ENCODE assay signal across 20 cellular contexts in the genomic region with DNA sequence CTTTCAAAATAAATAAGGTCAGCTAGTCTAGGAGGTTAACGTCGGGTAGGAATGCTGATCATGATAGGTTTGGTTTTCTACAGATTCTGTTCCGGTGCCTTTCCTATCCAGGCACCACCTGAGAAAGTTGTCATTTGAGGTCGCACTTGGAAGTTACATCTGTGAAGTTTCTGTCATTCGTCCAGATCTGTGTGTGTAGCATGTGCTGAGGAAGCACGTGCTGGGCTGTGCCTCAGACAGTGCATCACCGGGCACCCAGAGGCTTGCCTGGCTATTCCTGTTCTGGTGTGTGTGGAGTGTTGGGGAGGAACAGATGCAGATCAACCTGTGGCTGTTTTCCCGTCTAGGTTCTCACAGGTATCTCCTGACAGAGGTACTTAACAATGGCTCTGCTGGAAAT. TPM values are rescaled to one million over a fixed set of nuclear protein-coding genes. Genes with fewer than 3 reads are reported as not detected.
A peak's percentile ranks its signal among the peaks of the same experiment; 100 is the strongest.
DNase-seq lines count a peak whose midpoint lies in the region; ATAC-seq, FAIRE-seq and TF ChIP-seq lines count a peak whose summit lies in the region.
"Had no signal": no experiment of that assay in that cellular context is flagged by ENCODE, and none has a peak within 500 bp of the region (broad histone marks: within the 10 kb centered on the region; RNA-seq: fewer than 3 reads in every experiment).

No MANE protein-coding gene starts in this region.

- no peaks in the 10 kb centered on the region for H4K20me1 ChIP-seq in IMR-90 (ENCODE audit: insufficient read depth, low read length)
- no peaks in the 10 kb centered on the region for H4K20me1 ChIP-seq in mammary epithelial cell (ENCODE audit: insufficient read depth, low read length)

- DNase-seq in Calu3 = no peak
- no peak for DNase-seq in IMR-90
- no peak for DNase-seq in mammary epithelial cell
- DNase-seq in prostate gland (ENCODE audit: low spot score) = peak; percentile 73
- no peak for DNase-seq in activated CD4-positive, alpha-beta T cell treated with anti-CD3 and anti-CD28 coated beads for 48 hours
- no peak for DNase-seq in H54 (ENCODE audit: insufficient read length, low spot score)
- DNase-seq in A172 (ENCODE audit: low spot score) = no peak
- DNase-seq: ACHN; CD4-positive, CD25-positive, alpha-beta regulatory T cell; KBM-7; MM.1S; NCI-H2029; NCI-H446; NCI-H524 treated with DMSO at 0.1 percent for 48 hours; Peyer's patch; SHP77 treated with DMSO at 0.1 percent for 48 hours had no signal

- H3K9me3 Mint-ChIP-seq in Calu3 (ENCODE audit: low read depth, unreplicated experiment) = no peaks in the 10 kb centered on the region
- H3K9me3 Mint-ChIP-seq: CD4-positive, CD25-positive, alpha-beta regulatory T cell had no signal

- BruUV-seq in Calu3 (replicated peaks; lab: Mats Ljungman, UMichigan) = TSS peak; percentile 29
- BruUV-seq in IMR-90 (replicated peaks; lab: Mats Ljungman, UMichigan) = no TSS peak
- TSS peak; percentile 51 for BruUV-seq in mammary epithelial cell (replicated peaks; lab: Mats Ljungman, UMichigan)

- no peaks in the 10 kb centered on the region for H3K4me1 Mint-ChIP-seq in Calu3 (ENCODE audit: low read depth, unreplicated experiment)

- ATAC-seq in IMR-90 (ENCODE audit: low read depth) (no peak), HG03097 (IDR thresholded peaks at IDR 0.05; ENCODE audit: low FRiP score, unreplicated experiment) (no peak)

- no peak for TF ChIP-seq POLR2A in IMR-90 (IDR thresholded peaks at IDR 0.05; ENCODE audit: low read depth, low read length)
- TF ChIP-seq POLR2A in prostate gland (IDR thresholded peaks at IDR 0.05) = no peak
- TF ChIP-seq POLR2A in H54 (IDR thresholded peaks at IDR 0.05; ENCODE audit: low read depth, low read length) = no peak

- no peak overlapping the region for H3K4me2 ChIP-seq in IMR-90 (ENCODE audit: low read depth, low read length)
- H3K4me2 ChIP-seq in mammary epithelial cell (ENCODE audit: insufficient read depth, low read depth, low read length) = no peak overlapping the region

- H3K79me2 ChIP-seq in mammary epithelial cell (ENCODE audit: insufficient read depth, low read length) = no peaks in the 10 kb centered on the region

- TF ChIP-seq CTCF in Calu3 (IDR thresholded peaks at IDR 0.05; ENCODE audit: unreplicated experiment) (no peak), IMR-90 (conservative IDR thresholded peaks at IDR 0.05; ENCODE audit: low read depth, low read length) (no peak), mammary epithelial cell (conservative IDR thresholded peaks at IDR 0.05 in 1 of 2, IDR thresholded peaks at IDR 0.05 in 1 of 2; ENCODE audit: extremely low read depth in 1 of 2, insufficient read depth in 1 of 2, low read depth in 1 of 2, low read length in 2 of 2) (no peak), prostate gland (IDR thresholded peaks at IDR 0.05) (no peak)

- no peak overlapping the region for H3K9ac ChIP-seq in IMR-90 (ENCODE audit: low read depth, low read length)
- no peak overlapping the region for H3K9ac ChIP-seq in mammary epithelial cell (ENCODE audit: insufficient read depth, low read length)

- H4K5ac ChIP-seq in IMR-90 (ENCODE audit: low read depth, low read length) = no peak overlapping the region

- no peak overlapping the region for H3K4ac ChIP-seq in IMR-90 (ENCODE audit: low read depth, low read length)

- no peak overlapping the region for H3K4me3 Mint-ChIP-seq in Calu3 (ENCODE audit: low read depth, unreplicated experiment)
- H3K4me3 Mint-ChIP-seq: CD4-positive, CD25-positive, alpha-beta regulatory T cell had no signal

- CTCF ChIA-PET in Calu3 (lab: Charles Lee) (no interaction called here), IMR-90 (lab: Yijun Ruan, JAX) (no interaction called here), mammary epithelial cell (lab: Charles Lee; ENCODE audit: low non-redundant PET) (no interaction called here)

- peak overlapping the region; percentile 63 for H2AFZ ChIP-seq in IMR-90 (replicated peaks; ENCODE audit: low read length, poor library complexity)
- H2AFZ ChIP-seq in mammary epithelial cell (ENCODE audit: low read depth, low read length) = no peak overlapping the region

- H3K14ac ChIP-seq in IMR-90 (replicated peaks; ENCODE audit: low read depth, low read length) = no peak overlapping the region

- H3K79me1 ChIP-seq in IMR-90 (ENCODE audit: low read depth in 1 of 2, low read length in 2 of 2) = no peaks in the 10 kb centered on the region

- H3K36me3 ChIP-seq in IMR-90 (ENCODE audit: control insufficient read depth, insufficient read depth, low read length) (peaks cover 38% of the 10 kb centered on the region), mammary epithelial cell (ENCODE audit: insufficient read depth, low read length) (peaks cover 12% of the 10 kb centered on the region), prostate gland (peaks cover 0 to 6% of the 10 kb centered on the region in 2 donors)
- H3K36me3 ChIP-seq: Peyer's patch had no signal

- H3K27ac ChIP-seq in IMR-90 (ENCODE audit: insufficient read depth, low read length) = no peak overlapping the region
- H3K27ac ChIP-seq in mammary epithelial cell (ENCODE audit: insufficient read depth, low read depth, low read length) = no peak overlapping the region
- H3K27ac ChIP-seq in prostate gland = peak overlapping the region; percentile 71 to 77
- H3K27ac ChIP-seq: Peyer's patch, SK-N-MC had no signal

- H4K8ac ChIP-seq in IMR-90 (ENCODE audit: low read depth in 2 of 2, low read length in 2 of 2) = no peak overlapping the region

- no peak overlapping the region for H4K91ac ChIP-seq in IMR-90 (ENCODE audit: insufficient read depth, low read depth, low read length)

- no peak overlapping the region for H2AK5ac ChIP-seq in IMR-90 (ENCODE audit: low read depth, low read length)

- no peak overlapping the region for H3K27ac Mint-ChIP-seq in Calu3 (ENCODE audit: unreplicated experiment)

- no peaks in the 10 kb centered on the region for H3K4me1 ChIP-seq in IMR-90 (ENCODE audit: control insufficient read depth, insufficient read depth, low read length)
- no peaks in the 10 kb centered on the region for H3K4me1 ChIP-seq in mammary epithelial cell (ENCODE audit: insufficient read depth, low read length)
- peaks cover 14% of the 10 kb centered on the region for H3K4me1 ChIP-seq in prostate gland (replicated peaks)

- H3K27me3 ChIP-seq in IMR-90 (ENCODE audit: control insufficient read depth, insufficient read depth, low read length) = no peaks in the 10 kb centered on the region
- H3K27me3 ChIP-seq in mammary epithelial cell (ENCODE audit: insufficient read depth, low read length) = no peaks in the 10 kb centered on the region
- no peaks in the 10 kb centered on the region for H3K27me3 ChIP-seq in prostate gland (replicated peaks; ENCODE audit: insufficient read depth)
- H3K27me3 ChIP-seq: Peyer's patch had no signal

- H3K9me3 ChIP-seq in IMR-90 (ENCODE audit: control insufficient read depth, insufficient read depth, low read length) (no peaks in the 10 kb centered on the region), mammary epithelial cell (replicated peaks; ENCODE audit: insufficient read depth, low read length) (no peaks in the 10 kb centered on the region), prostate gland (no peaks in the 10 kb centered on the region)
- H3K9me3 ChIP-seq: Peyer's patch had no signal

- no peak overlapping the region for H2BK120ac ChIP-seq in IMR-90 (ENCODE audit: low read depth, low read length)

- dilution Hi-C loops in IMR-90 (cut with HindIII; ENCODE audit: low sequenced_read_pairs, unreplicated experiment) = no loop called here
- dilution Hi-C loops in mammary epithelial cell (cut with HindIII; ENCODE audit: low sequenced_read_pairs) = no loop called here

- no peaks in the 10 kb centered on the region for H3K27me3 Mint-ChIP-seq in Calu3 (ENCODE audit: unreplicated experiment)

- no peak for TF ChIP-seq RAD21 in IMR-90 (IDR thresholded peaks at IDR 0.05; ENCODE audit: low read length)

- no peak overlapping the region for H2BK15ac ChIP-seq in IMR-90 (ENCODE audit: low read depth, low read length)

- FAIRE-seq in H54 (lab: Jason Lieb, UNC) = no peak
- FAIRE-seq: G401.6, H1 had no signal

- POLR2A ChIA-PET in IMR-90 (lab: Charles Lee; ENCODE audit: unreplicated experiment) = no interaction called here

- H2BK20ac ChIP-seq in IMR-90 (ENCODE audit: low read depth, low read length) = no peak overlapping the region

- no peak overlapping the region for H2AK9ac ChIP-seq in IMR-90 (replicated peaks; ENCODE audit: low read depth, low read length, poor library complexity)

- no peak overlapping the region for H3K23ac ChIP-seq in IMR-90 (ENCODE audit: low read depth, low read length)

- intact Hi-C loops in Calu3 (cut with micrococcal nuclease; ENCODE audit: unreplicated experiment) (no loop called here), IMR-90 (cut with micrococcal nuclease) (no loop called here), mammary epithelial cell (cut with micrococcal nuclease) (no loop called here), prostate gland (cut with DNase I) (no loop called here)

- peaks cover 70% of the 10 kb centered on the region for H3K36me3 Mint-ChIP-seq in Calu3 (ENCODE audit: insufficient read depth, unreplicated experiment)
- H3K36me3 Mint-ChIP-seq: CD4-positive, CD25-positive, alpha-beta regulatory T cell had no signal

- no peak overlapping the region for H2BK5ac ChIP-seq in IMR-90 (ENCODE audit: low read depth, low read length, poor library complexity, severe bottlenecking)

- no peak overlapping the region for H3K4me3 ChIP-seq in IMR-90 (ENCODE audit: insufficient read depth, low read depth, low read length)
- H3K4me3 ChIP-seq in mammary epithelial cell (replicated peaks in 1 of 3; ENCODE audit: insufficient read depth in 1 of 3, low read depth in 2 of 3, low read length in 3 of 3) = no peak overlapping the region
- H3K4me3 ChIP-seq in prostate gland = no peak overlapping the region
- H3K4me3 ChIP-seq: Peyer's patch, SK-N-MC had no signal

- no peak overlapping the region for H3K18ac ChIP-seq in IMR-90 (ENCODE audit: low read depth, low read length)

- H3K9me1 ChIP-seq in IMR-90 (ENCODE audit: insufficient read depth, low read length) = no peaks in the 10 kb centered on the region

- in situ Hi-C loops in IMR-90 (cut with MboI; ENCODE audit: low sequenced_read_pairs) (no loop called here), mammary epithelial cell (cut with MboI; ENCODE audit: low sequenced_read_pairs in 2 of 2) (no loop called here)

- no CpG with 5 or more reads among the region's 8 CpGs for WGBS in IMR-90 (ENCODE audit: extremely low coverage in 2 of 2, insufficient read length in 1 of 2), 2 experiments
- 98% methylated on average over 7 of the region's 8 CpGs for WGBS in mammary epithelial cell (ENCODE audit: low coverage, missing lambda C conversion rate)
- 36% methylated on average over 8 of the region's 8 CpGs for whole genome bisulfite sequencing in prostate gland

- H3K56ac ChIP-seq in IMR-90 (ENCODE audit: extremely low read depth, insufficient read depth, low read length) = no peak overlapping the region

RNA-seq across cellular contexts. Expression of a gene that starts 42.6 kb away (rescaled TPM):
- total RNA-seq in Calu3 (2022) (76.8 and 80.1 TPM in 2 replicates), IMR-90 (2012; rRNA removed) (53.9 and 109 TPM in 2 replicates), mammary epithelial cell (10 to 100 TPM; 64.1 to 72.0 TPM), prostate gland (10 to 100 TPM; 41.1 to 64.4 TPM)
- polyA plus RNA-seq in IMR-90 (2012; rRNA removed) (13.1 and 18.6 TPM in 2 replicates), mammary epithelial cell (19.3 TPM)
- 2.8 and 3.6 TPM in 2 replicates for polyA plus RNA-seq in IMR-90 (2012; cell fraction: cytosol; rRNA removed)
- polyA plus RNA-seq in IMR-90 (2012; cell fraction: nucleus; rRNA removed; ENCODE audit: low replicate concordance) = 1.5 and 9.1 TPM in 2 replicates
- polyA minus RNA-seq in mammary epithelial cell = 54.2 TPM
- total RNA-seq in A172 (2014; rRNA removed; shearing (Covaris generic)) = 125 and 139 TPM in 2 replicates

RNA-seq across cellular contexts. Expression of a gene that starts 46.7 kb away (rescaled TPM):
- total RNA-seq in Calu3 (2022) = 63.2 and 68.9 TPM in 2 replicates
- total RNA-seq in IMR-90 (2012; rRNA removed) = 20.8 and 31.5 TPM in 2 replicates
- 23.2 and 26.4 TPM in 2 replicates for polyA plus RNA-seq in IMR-90 (2012; rRNA removed)
- 26.5 and 36.1 TPM in 2 replicates for polyA plus RNA-seq in IMR-90 (2012; cell fraction: cytosol; rRNA removed)
- 20.3 and 39.8 TPM in 2 replicates for polyA plus RNA-seq in IMR-90 (2012; cell fraction: nucleus; rRNA removed; ENCODE audit: low replicate concordance)
- total RNA-seq in mammary epithelial cell = 10 to 100 TPM; 59.9 to 81.5 TPM
- polyA plus RNA-seq in mammary epithelial cell = 34.8 TPM
- polyA minus RNA-seq in mammary epithelial cell = 25.3 TPM
- total RNA-seq in prostate gland = 10 to 100 TPM; 49.8 to 64.6 TPM
- total RNA-seq in A172 (2014; rRNA removed; shearing (Covaris generic)) = 17.3 and 17.6 TPM in 2 replicates

Comparison
In these comparisons a context has a peak if more than half of its experiments do, and no peak if none do; other contexts are left out.
1. H3K27ac ChIP-seq: peak in prostate gland (2 of 2); none in IMR-90 (single experiment) and mammary epithelial cell (single experiment).